Comparison of ENCODE assay signal across 1 cellular context in genomic region chr1:19388980-19389379, GRCh38.
TF ChIP-seq lines count a peak whose summit lies in the region.

No MANE protein-coding gene starts in this region.

TF ChIP-seq in IMR-90, 13 proteins besides CTCF, POLR2A, EP300 and RAD21 (continued from another document):
- TF ChIP-seq FOS (IDR thresholded peaks at IDR 0.05; ENCODE audit: low read depth, low read length) (no peak), USF2 (IDR thresholded peaks at IDR 0.05; ENCODE audit: low read depth, low read length) (no peak), RCOR1 (IDR thresholded peaks at IDR 0.05; ENCODE audit: insufficient replicate concordance, low read length) (no peak), ELK1 (IDR thresholded peaks at IDR 0.05; ENCODE audit: borderline replicate concordance, low read depth, low read length) (no peak), NFE2L2 (IDR thresholded peaks at IDR 0.05; ENCODE audit: low read depth, low read length) (no peak), MAFK (IDR thresholded peaks at IDR 0.05; ENCODE audit: low read depth, low read length) (no peak), CHD1 (IDR thresholded peaks at IDR 0.05; ENCODE audit: low read depth, low read length) (no peak), SMC3 (IDR thresholded peaks at IDR 0.05; ENCODE audit: low read depth, low read length) (no peak), MAZ (IDR thresholded peaks at IDR 0.05; ENCODE audit: borderline replicate concordance, low read depth, low read length) (no peak), RFX5 (IDR thresholded peaks at IDR 0.05; ENCODE audit: low read depth, low read length) (no peak)
